In the genomic region with DNA sequence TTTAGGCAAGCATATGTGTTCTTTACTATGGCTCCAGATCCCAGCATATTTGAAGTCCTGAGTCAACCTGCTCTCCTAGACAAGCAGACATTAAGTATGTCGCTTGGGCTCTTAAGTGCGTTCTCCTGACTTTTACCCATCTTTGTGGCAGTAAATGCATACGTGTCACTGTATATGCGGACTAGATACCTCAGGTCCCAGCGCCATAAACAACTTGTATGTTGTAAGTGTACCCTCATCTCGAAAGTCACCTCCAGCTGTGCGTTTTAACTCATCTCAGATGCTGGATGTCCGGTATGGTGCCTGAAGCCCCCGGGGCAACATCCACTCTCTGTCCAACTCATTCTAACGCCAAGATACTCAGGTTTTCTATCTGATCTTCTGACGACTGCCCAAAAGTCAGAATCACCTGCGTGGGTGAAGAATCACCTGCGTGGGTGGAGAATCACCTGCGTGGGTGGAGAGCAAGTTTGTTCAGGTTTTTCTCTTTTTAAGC, we compare ENCODE assay signal across 2 cellular contexts.
TF ChIP-seq lines count a peak whose summit lies in the region.

No MANE protein-coding gene starts in this region.

TF ChIP-seq in SK-N-SH, 30 proteins besides CTCF, POLR2A, EP300 and RAD21 (continued from another document):
- TF ChIP-seq, protein P1, sequence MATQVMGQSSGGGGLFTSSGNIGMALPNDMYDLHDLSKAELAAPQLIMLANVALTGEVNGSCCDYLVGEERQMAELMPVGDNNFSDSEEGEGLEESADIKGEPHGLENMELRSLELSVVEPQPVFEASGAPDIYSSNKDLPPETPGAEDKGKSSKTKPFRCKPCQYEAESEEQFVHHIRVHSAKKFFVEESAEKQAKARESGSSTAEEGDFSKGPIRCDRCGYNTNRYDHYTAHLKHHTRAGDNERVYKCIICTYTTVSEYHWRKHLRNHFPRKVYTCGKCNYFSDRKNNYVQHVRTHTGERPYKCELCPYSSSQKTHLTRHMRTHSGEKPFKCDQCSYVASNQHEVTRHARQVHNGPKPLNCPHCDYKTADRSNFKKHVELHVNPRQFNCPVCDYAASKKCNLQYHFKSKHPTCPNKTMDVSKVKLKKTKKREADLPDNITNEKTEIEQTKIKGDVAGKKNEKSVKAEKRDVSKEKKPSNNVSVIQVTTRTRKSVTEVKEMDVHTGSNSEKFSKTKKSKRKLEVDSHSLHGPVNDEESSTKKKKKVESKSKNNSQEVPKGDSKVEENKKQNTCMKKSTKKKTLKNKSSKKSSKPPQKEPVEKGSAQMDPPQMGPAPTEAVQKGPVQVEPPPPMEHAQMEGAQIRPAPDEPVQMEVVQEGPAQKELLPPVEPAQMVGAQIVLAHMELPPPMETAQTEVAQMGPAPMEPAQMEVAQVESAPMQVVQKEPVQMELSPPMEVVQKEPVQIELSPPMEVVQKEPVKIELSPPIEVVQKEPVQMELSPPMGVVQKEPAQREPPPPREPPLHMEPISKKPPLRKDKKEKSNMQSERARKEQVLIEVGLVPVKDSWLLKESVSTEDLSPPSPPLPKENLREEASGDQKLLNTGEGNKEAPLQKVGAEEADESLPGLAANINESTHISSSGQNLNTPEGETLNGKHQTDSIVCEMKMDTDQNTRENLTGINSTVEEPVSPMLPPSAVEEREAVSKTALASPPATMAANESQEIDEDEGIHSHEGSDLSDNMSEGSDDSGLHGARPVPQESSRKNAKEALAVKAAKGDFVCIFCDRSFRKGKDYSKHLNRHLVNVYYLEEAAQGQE (IDR thresholded peaks at IDR 0.05; ENCODE audit: low read depth, low read length): no peak
- TF ChIP-seq GATA2 (CRISPR knock-in tag; IDR thresholded peaks at IDR 0.05) (no peak), JUND (IDR thresholded peaks at IDR 0.05) (no peak), NFIC (IDR thresholded peaks at IDR 0.05; ENCODE audit: borderline replicate concordance) (no peak), EZH2phosphoT487 (IDR thresholded peaks at IDR 0.05; ENCODE audit: borderline replicate concordance, low read depth) (no peak), NRF1 (IDR thresholded peaks at IDR 0.05; ENCODE audit: low read depth, low read length) (no peak), FOXJ3 (CRISPR knock-in tag; IDR thresholded peaks at IDR 0.05) (no peak), SIN3A (IDR thresholded peaks at IDR 0.05; ENCODE audit: borderline replicate concordance, low read depth, low read length) (no peak), POLR2AphosphoS5 (IDR thresholded peaks at IDR 0.05; ENCODE audit: low read depth, low read length) (no peak)
- TF ChIP-seq, protein P2, sequence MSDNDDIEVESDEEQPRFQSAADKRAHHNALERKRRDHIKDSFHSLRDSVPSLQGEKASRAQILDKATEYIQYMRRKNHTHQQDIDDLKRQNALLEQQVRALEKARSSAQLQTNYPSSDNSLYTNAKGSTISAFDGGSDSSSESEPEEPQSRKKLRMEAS (IDR thresholded peaks at IDR 0.05; ENCODE audit: low read depth): no peak
- TF ChIP-seq, protein P3, sequence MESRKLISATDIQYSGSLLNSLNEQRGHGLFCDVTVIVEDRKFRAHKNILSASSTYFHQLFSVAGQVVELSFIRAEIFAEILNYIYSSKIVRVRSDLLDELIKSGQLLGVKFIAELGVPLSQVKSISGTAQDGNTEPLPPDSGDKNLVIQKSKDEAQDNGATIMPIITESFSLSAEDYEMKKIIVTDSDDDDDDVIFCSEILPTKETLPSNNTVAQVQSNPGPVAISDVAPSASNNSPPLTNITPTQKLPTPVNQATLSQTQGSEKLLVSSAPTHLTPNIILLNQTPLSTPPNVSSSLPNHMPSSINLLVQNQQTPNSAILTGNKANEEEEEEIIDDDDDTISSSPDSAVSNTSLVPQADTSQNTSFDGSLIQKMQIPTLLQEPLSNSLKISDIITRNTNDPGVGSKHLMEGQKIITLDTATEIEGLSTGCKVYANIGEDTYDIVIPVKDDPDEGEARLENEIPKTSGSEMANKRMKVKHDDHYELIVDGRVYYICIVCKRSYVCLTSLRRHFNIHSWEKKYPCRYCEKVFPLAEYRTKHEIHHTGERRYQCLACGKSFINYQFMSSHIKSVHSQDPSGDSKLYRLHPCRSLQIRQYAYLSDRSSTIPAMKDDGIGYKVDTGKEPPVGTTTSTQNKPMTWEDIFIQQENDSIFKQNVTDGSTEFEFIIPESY (IDR thresholded peaks at IDR 0.05; ENCODE audit: borderline replicate concordance, low read depth): no peak
- TF ChIP-seq, protein P4, sequence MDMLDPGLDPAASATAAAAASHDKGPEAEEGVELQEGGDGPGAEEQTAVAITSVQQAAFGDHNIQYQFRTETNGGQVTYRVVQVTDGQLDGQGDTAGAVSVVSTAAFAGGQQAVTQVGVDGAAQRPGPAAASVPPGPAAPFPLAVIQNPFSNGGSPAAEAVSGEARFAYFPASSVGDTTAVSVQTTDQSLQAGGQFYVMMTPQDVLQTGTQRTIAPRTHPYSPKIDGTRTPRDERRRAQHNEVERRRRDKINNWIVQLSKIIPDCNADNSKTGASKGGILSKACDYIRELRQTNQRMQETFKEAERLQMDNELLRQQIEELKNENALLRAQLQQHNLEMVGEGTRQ (IDR thresholded peaks at IDR 0.05; ENCODE audit: borderline replicate concordance, low read depth, low read length): no peak

TF ChIP-seq in SK-N-SH treated with all-trans-retinoic acid at 6 μM for 48 hours, 23 proteins besides CTCF, POLR2A, EP300 and RAD21 (continued from another document):
- TF ChIP-seq, protein P5, sequence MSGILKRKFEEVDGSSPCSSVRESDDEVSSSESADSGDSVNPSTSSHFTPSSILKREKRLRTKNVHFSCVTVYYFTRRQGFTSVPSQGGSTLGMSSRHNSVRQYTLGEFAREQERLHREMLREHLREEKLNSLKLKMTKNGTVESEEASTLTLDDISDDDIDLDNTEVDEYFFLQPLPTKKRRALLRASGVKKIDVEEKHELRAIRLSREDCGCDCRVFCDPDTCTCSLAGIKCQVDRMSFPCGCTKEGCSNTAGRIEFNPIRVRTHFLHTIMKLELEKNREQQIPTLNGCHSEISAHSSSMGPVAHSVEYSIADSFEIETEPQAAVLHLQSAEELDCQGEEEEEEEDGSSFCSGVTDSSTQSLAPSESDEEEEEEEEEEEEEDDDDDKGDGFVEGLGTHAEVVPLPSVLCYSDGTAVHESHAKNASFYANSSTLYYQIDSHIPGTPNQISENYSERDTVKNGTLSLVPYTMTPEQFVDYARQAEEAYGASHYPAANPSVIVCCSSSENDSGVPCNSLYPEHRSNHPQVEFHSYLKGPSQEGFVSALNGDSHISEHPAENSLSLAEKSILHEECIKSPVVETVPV (CRISPR knock-in tag; IDR thresholded peaks at IDR 0.05): no peak
- TF ChIP-seq TOX (CRISPR knock-in tag; IDR thresholded peaks at IDR 0.05; ENCODE audit: borderline replicate concordance): no peak
- no peak for TF ChIP-seq PPARA (CRISPR knock-in tag; IDR thresholded peaks at IDR 0.05; ENCODE audit: borderline replicate concordance)
- no peak for TF ChIP-seq ZNF565 (CRISPR knock-in tag; conservative IDR thresholded peaks at IDR 0.05; ENCODE audit: low read depth)
- TF ChIP-seq TCF4 (CRISPR knock-in tag; IDR thresholded peaks at IDR 0.05; ENCODE audit: borderline replicate concordance): no peak
